Comparison of ENCODE assay signal across 1 cellular context in the genomic region with DNA sequence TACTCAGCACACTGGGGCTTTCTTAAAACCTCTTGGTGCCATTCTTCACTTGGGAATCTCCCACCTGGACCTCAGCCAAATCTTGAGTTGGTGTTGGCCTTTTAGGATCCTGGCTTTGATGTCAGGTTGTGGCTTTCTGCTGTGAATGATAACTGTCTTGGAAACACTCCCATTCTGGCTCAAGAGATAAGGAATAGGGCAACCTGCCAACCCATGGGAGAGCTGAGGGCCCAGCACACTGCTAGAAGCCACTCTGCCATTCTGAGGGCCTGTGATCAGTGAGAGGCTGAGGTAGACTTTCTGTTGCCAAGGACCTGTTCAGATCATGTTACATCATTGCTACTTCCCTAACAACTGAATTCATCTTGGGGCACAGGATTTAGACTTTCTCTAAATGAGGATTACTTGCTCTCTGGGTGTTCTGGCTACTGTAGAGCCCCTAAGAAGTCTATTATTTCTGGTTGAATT.
TF ChIP-seq lines count a peak whose summit lies in the region.

No MANE protein-coding gene starts in this region.

TF ChIP-seq in SK-N-SH, 30 proteins besides CTCF, POLR2A, EP300 and RAD21 (continued from another document):
- no peak for TF ChIP-seq FOXM1 (IDR thresholded peaks at IDR 0.05; ENCODE audit: low read depth)
